Comparison of ENCODE assay signal across 7 cellular contexts in the genomic region with DNA sequence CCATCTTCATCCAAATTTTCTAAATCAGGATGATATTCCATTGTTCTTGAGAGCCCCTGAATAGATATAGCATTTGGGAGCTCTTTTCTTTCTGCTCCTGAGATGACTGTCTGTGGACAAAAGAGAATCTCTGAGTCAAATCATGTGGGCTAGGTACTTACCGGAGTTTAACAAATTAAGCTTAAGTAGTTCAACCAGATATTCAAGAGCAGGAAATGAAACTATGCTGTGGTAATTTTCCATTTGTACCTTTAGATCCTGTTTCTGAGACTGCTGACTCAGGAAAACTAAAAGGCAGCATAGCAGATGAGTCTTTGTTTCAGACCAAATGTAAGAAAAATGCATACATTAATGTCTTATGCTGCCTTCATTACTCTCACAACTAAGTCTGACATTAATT. TPM values are rescaled to one million over a fixed set of nuclear protein-coding genes. Genes with fewer than 3 reads are reported as not detected.
DNase-seq lines count a peak whose midpoint lies in the region; ATAC-seq, FAIRE-seq and TF ChIP-seq lines count a peak whose summit lies in the region.

A gene (minus strand): TSS at position 158 of the 400 bp plus-strand sequence. CDS start 117 bp downstream, at position 41.

- intact Hi-C loops in activated B cell treated with CpG ODN at 0.5 μM for 24 hours (cut with micrococcal nuclease): loop anchor here (10.0 kb wide), 1 partner anchor 515 kb away; no protein-coding TSS in a partner anchor
- intact Hi-C loops in sigmoid colon (cut with DNase I): no loop called here

- TF ChIP-seq CTCF in activated B cell treated with CpG ODN at 0.5 μM for 24 hours (IDR thresholded peaks at IDR 0.05): no peak
- TF ChIP-seq CTCF in sigmoid colon (IDR thresholded peaks at IDR 0.05): no peak

- DNase-seq in GM19239 (ENCODE audit: insufficient read length, low spot score) (no peak), activated B cell treated with CpG ODN at 0.5 μM for 24 hours (no peak), sigmoid colon (no peak), inferior parietal cortex (ENCODE audit: extremely low spot score) (no peak), cerebellar nuclear complex (lab: John Stamatoyannopoulos, UW) (no peak)
- DNase-seq in activated effector memory CD4-positive, alpha-beta T cell treated with anti-CD3 and anti-CD28 coated beads, Interleukin-2, amount 50 U/mL, for 16 hours: no peak

- no peaks in the 10 kb centered on the region for H3K9me3 ChIP-seq in sigmoid colon

- peaks cover 22% of the 10 kb centered on the region for H3K4me1 Mint-ChIP-seq in activated B cell treated with CpG ODN at 0.5 μM for 24 hours

- ATAC-seq in HG03066 (IDR thresholded peaks at IDR 0.05; ENCODE audit: low read depth, unreplicated experiment) (peak; percentile 66), activated B cell treated with CpG ODN at 0.5 μM for 24 hours (ENCODE audit: low read depth) (peak; percentile 86)

- H3K36me3 ChIP-seq in sigmoid colon: no peaks in the 10 kb centered on the region

- peaks cover 46% of the 10 kb centered on the region for H3K27me3 Mint-ChIP-seq in activated B cell treated with CpG ODN at 0.5 μM for 24 hours

- FAIRE-seq in GM19239 (lab: Jason Lieb, UNC): peak; percentile 86

- TF ChIP-seq EP300 in sigmoid colon (IDR thresholded peaks at IDR 0.05): no peak

- H3K36me3 Mint-ChIP-seq in activated B cell treated with CpG ODN at 0.5 μM for 24 hours (ENCODE audit: low read depth): no peaks in the 10 kb centered on the region

- peak within 1 kb of the TSS in 3 of 4 donors; percentile 34 to 55 (median 50) for H3K27ac ChIP-seq in sigmoid colon

- no peak within 1 kb of the TSS for H3K27ac Mint-ChIP-seq in activated B cell treated with CpG ODN at 0.5 μM for 24 hours

- no peak within 1 kb of the TSS for H3K4me3 Mint-ChIP-seq in activated B cell treated with CpG ODN at 0.5 μM for 24 hours

- H3K4me3 ChIP-seq in sigmoid colon: peak within 1 kb of the TSS in 2 of 4 donors; percentile 11 to 27

- H3K9me3 Mint-ChIP-seq in activated B cell treated with CpG ODN at 0.5 μM for 24 hours: no peaks in the 10 kb centered on the region

- TF ChIP-seq POLR2A in sigmoid colon (IDR thresholded peaks at IDR 0.05): no peak

- no peaks in the 10 kb centered on the region for H3K27me3 ChIP-seq in sigmoid colon

- H3K4me1 ChIP-seq in sigmoid colon: no peaks in the 10 kb centered on the region

- CTCF ChIA-PET in activated B cell treated with CpG ODN at 0.5 μM for 24 hours (lab: Charles Lee): interaction anchor here (0.7 to 2.1 kb wide), 3 partner anchors 9 to 23 kb away, joined by 3 to 9 read pairs (median 4); no protein-coding TSS in a partner anchor

- POLR2A ChIA-PET in activated B cell treated with CpG ODN at 0.5 μM for 24 hours (lab: Charles Lee): interaction anchor here (1.0 to 1.3 kb wide), 3 partner anchors 9 to 263 kb away, joined by 3 to 4 read pairs (median 3); no protein-coding TSS in a partner anchor

- WGBS in sigmoid colon, 2 donors: 32 to 72% methylated on average over 1 of the region's 1 CpG

RNA-seq across cellular contexts. Expression of the gene that starts here (rescaled TPM):
- total RNA-seq in activated B cell treated with CpG ODN at 0.5 μM for 24 hours (0.09 and 0.10 TPM in 2 replicates), sigmoid colon (10 to 100 TPM in 1 of 4 donors, 1 to 10 TPM in 3; 6.1 to 11.1 (median 8.8) TPM)
- polyA plus RNA-seq in sigmoid colon: 10 to 100 TPM in 1 of 3 donors, 1 to 10 TPM in 2; 1.8 to 10.2 (median 9.8) TPM

Comparison
In these comparisons a context has a peak if more than half of its experiments do, and no peak if none do; other contexts are left out.
1. Peak in ATAC-seq in activated B cell treated with CpG ODN at 0.5 μM for 24 hours; RNA of the gene not detected or under 1 TPM.